8 cellular contexts compared by ENCODE assay signal in the genomic region with DNA sequence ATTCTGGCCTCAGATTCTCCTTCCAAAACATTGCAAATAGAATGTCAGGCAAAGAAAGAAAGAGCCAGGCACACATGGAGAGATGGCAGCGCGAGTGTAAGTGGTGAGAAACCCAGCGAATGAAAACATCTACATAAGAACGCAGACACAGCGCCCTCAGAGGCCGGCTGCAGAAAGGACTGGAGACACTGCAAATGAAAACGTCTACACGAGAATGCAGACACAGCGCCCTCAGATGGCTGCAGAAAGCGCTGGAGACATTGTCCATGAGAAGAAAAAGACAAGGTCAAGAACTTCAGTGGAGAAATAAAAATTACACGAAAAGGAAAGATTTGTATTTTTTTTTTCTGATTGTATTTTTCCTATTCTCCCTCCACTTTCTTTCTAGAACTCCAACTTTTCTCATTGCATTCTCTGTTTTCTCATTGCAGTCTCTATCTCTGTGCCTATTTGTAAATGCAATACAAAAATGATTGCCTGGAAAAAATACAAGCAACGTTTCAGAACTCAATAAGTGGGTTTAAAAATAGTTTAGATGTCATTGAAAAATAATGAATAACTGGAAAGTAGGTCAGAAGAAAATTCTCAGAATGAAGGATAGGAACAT.
DNase-seq lines count a peak whose midpoint lies in the region; ATAC-seq and TF ChIP-seq lines count a peak whose summit lies in the region.

No MANE protein-coding gene starts in this region.

- H3K4me3 Mint-ChIP-seq in progenitor cell of endocrine pancreas (ENCODE audit: low read depth) = no peak overlapping the region

- TF ChIP-seq POLR2A in vagina (IDR thresholded peaks at IDR 0.05) = no peak

- H3K9me3 Mint-ChIP-seq in activated naive CD4-positive, alpha-beta T cell treated with anti-CD3 and anti-CD28 coated beads, Interleukin-2, amount 50 U/mL, for 72 hours = no peaks in the 10 kb centered on the region
- H3K9me3 Mint-ChIP-seq in progenitor cell of endocrine pancreas (ENCODE audit: low read depth) = no peaks in the 10 kb centered on the region

- intact Hi-C loops in Right ventricle myocardium inferior (cut with DNase I) = loop anchor here (2.0 to 10.0 kb wide), 2 partner anchors 147 to 261 kb away; no protein-coding TSS in a partner anchor
- intact Hi-C loops in vagina (cut with DNase I) = no loop called here

- H4K20me1 ChIP-seq in SK-N-SH (ENCODE audit: insufficient read depth) = no peaks in the 10 kb centered on the region

- H3K4me1 ChIP-seq in SK-N-SH (ENCODE audit: control insufficient read depth in 1 of 2, insufficient read depth in 2 of 2, low read depth in 1 of 2, low read length in 1 of 2) = peaks cover 0 to 4% of the 10 kb centered on the region in 2 experiments; a peak in 1 of 4 replicates
- peaks cover 6% of the 10 kb centered on the region for H3K4me1 ChIP-seq in vagina

- H3K27me3 ChIP-seq in SK-N-SH (ENCODE audit: insufficient read depth) (peaks cover 13% of the 10 kb centered on the region), vagina (no peaks in the 10 kb centered on the region)

- DNase-seq in ELF-1 (ENCODE audit: low read depth, low spot score) = peak; percentile 85
- DNase-seq in HEK293T (ENCODE audit: extremely low spot score) = peak; percentile 69
- peak; percentile 59 for DNase-seq in NCI-H1105 treated with DMSO at 0.1 percent for 48 hours (lab: John Stamatoyannopoulos, UW)
- peak; percentile 82 for DNase-seq in SK-N-SH
- DNase-seq in activated naive CD4-positive, alpha-beta T cell treated with anti-CD3 and anti-CD28 coated beads, Interleukin-2, amount 50 U/mL, for 72 hours (ENCODE audit: low spot score in 2 of 2) = peak; percentile 65 to 74
- DNase-seq in Right ventricle myocardium inferior (ENCODE audit: missing footprints) = peak; percentile 87
- DNase-seq in progenitor cell of endocrine pancreas (ENCODE audit: low spot score, unreplicated experiment) = peak; percentile 49
- no peak for DNase-seq in vagina (ENCODE audit: extremely low spot score in 2 of 2)

- H3F3A ChIP-seq in SK-N-SH (replicated peaks; ENCODE audit: insufficient read depth) = no peaks in the 10 kb centered on the region

- no peaks in the 10 kb centered on the region for H3K36me3 Mint-ChIP-seq in activated naive CD4-positive, alpha-beta T cell treated with anti-CD3 and anti-CD28 coated beads, Interleukin-2, amount 50 U/mL, for 72 hours
- H3K36me3 Mint-ChIP-seq in progenitor cell of endocrine pancreas (ENCODE audit: insufficient read depth) = no peaks in the 10 kb centered on the region

- no peak overlapping the region for H3K27ac ChIP-seq in SK-N-SH (ENCODE audit: low read depth in 2 of 2, low read length in 1 of 2)
- no peak overlapping the region for H3K27ac ChIP-seq in vagina

- H3K27me3 Mint-ChIP-seq in progenitor cell of endocrine pancreas = peaks cover 41% of the 10 kb centered on the region

- H3K4me2 ChIP-seq in SK-N-SH = no peak overlapping the region

- WGBS in SK-N-SH (ENCODE audit: low lambda C conversion rate) = 9% methylated on average over 12 of the region's 12 CpGs

- H3K4me3 ChIP-seq in SK-N-SH (ENCODE audit: low read depth in 2 of 2, low read length in 1 of 2) (peak overlapping the region in 1 of 2 experiments; percentile 50; a peak in 1 of 4 replicates), vagina (no peak overlapping the region)

- no peak overlapping the region for H2AFZ ChIP-seq in SK-N-SH (ENCODE audit: low read depth)

- H3K9ac ChIP-seq in SK-N-SH = no peak overlapping the region

- peak; percentile 91 for TF ChIP-seq CTCF in SK-N-SH (IDR thresholded peaks at IDR 0.05)
- TF ChIP-seq CTCF in progenitor cell of endocrine pancreas (IDR thresholded peaks at IDR 0.05; ENCODE audit: unreplicated experiment) = peak; percentile 85
- TF ChIP-seq CTCF in vagina (IDR thresholded peaks at IDR 0.05) = peak; percentile 52 to 68 (median 57)

- no peaks in the 10 kb centered on the region for H3K9me3 ChIP-seq in SK-N-SH
- H3K9me3 ChIP-seq in vagina = no peaks in the 10 kb centered on the region

- H3K36me3 ChIP-seq in SK-N-SH (replicated peaks in 1 of 2; ENCODE audit: control insufficient read depth in 1 of 2, insufficient read depth in 2 of 2, low read length in 1 of 2) = no peaks in the 10 kb centered on the region
- no peaks in the 10 kb centered on the region for H3K36me3 ChIP-seq in vagina

- peaks cover 3% of the 10 kb centered on the region for H3K4me1 Mint-ChIP-seq in progenitor cell of endocrine pancreas (ENCODE audit: low read depth)

- peak; percentile 78 for TF ChIP-seq RAD21 in SK-N-SH (IDR thresholded peaks at IDR 0.05; ENCODE audit: low read length)

- no peak overlapping the region for H3K27ac Mint-ChIP-seq in activated naive CD4-positive, alpha-beta T cell treated with anti-CD3 and anti-CD28 coated beads, Interleukin-2, amount 50 U/mL, for 72 hours
- no peak overlapping the region for H3K27ac Mint-ChIP-seq in progenitor cell of endocrine pancreas

- no peaks in the 10 kb centered on the region for H3K9me2 ChIP-seq in SK-N-SH

- peak; percentile 80 to 82 for ATAC-seq in activated naive CD4-positive, alpha-beta T cell treated with anti-CD3 and anti-CD28 coated beads, Interleukin-2, amount 50 U/mL, for 72 hours
- peak; percentile 66 for ATAC-seq in Right ventricle myocardium inferior

- POLR2A ChIA-PET in HEK293T (lab: Yijun Ruan, JAX) (no interaction called here), SK-N-SH (lab: Yijun Ruan, JAX) (no interaction called here)

- H3K79me2 ChIP-seq in SK-N-SH (ENCODE audit: insufficient read depth) = no peaks in the 10 kb centered on the region

- CTCF ChIA-PET in HEK293T (lab: Yijun Ruan, JAX) = interaction anchor here (0.6 kb wide), 1 partner anchor 24 kb away, joined by 3 read pairs; no protein-coding TSS in a partner anchor
- CTCF ChIA-PET in SK-N-SH (lab: Yijun Ruan, JAX) = interaction anchor here (0.7 to 1.8 kb wide), 7 partner anchors 14 to 718 kb away, joined by 3 to 5 read pairs (median 3); no protein-coding TSS in a partner anchor

- TF ChIP-seq EP300 in SK-N-SH (IDR thresholded peaks at IDR 0.05; ENCODE audit: borderline replicate concordance in 1 of 2, low read depth in 1 of 2, low read length in 1 of 2) = no peak

TF ChIP-seq in HEK293T, 16 proteins besides CTCF, POLR2A, EP300 and RAD21:
- TF ChIP-seq TARDBP (IDR thresholded peaks at IDR 0.05) (no peak), BHLHE40 (IDR thresholded peaks at IDR 0.05; ENCODE audit: borderline replicate concordance) (no peak)

TF ChIP-seq in SK-N-SH, 30 proteins besides CTCF, POLR2A, EP300 and RAD21:
- TF ChIP-seq CHD2 (IDR thresholded peaks at IDR 0.05; ENCODE audit: low read length, partially characterized antibody) = peak; percentile 28
- TF ChIP-seq YY1 (IDR thresholded peaks at IDR 0.05; ENCODE audit: low read depth) = no peak
- no peak for TF ChIP-seq JUND (IDR thresholded peaks at IDR 0.05)
- TF ChIP-seq, protein P1, sequence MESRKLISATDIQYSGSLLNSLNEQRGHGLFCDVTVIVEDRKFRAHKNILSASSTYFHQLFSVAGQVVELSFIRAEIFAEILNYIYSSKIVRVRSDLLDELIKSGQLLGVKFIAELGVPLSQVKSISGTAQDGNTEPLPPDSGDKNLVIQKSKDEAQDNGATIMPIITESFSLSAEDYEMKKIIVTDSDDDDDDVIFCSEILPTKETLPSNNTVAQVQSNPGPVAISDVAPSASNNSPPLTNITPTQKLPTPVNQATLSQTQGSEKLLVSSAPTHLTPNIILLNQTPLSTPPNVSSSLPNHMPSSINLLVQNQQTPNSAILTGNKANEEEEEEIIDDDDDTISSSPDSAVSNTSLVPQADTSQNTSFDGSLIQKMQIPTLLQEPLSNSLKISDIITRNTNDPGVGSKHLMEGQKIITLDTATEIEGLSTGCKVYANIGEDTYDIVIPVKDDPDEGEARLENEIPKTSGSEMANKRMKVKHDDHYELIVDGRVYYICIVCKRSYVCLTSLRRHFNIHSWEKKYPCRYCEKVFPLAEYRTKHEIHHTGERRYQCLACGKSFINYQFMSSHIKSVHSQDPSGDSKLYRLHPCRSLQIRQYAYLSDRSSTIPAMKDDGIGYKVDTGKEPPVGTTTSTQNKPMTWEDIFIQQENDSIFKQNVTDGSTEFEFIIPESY (IDR thresholded peaks at IDR 0.05; ENCODE audit: borderline replicate concordance, low read depth) = no peak
- no peak for TF ChIP-seq ELF1 (IDR thresholded peaks at IDR 0.05)
- peak; percentile 69 for TF ChIP-seq SMC3 (IDR thresholded peaks at IDR 0.05; ENCODE audit: low read depth, low read length)

Comparison
In these comparisons a context has a peak if more than half of its experiments do, and no peak if none do; other contexts are left out.
1. DNase-seq: peak in ELF-1 (single experiment), HEK293T (single experiment), NCI-H1105 treated with DMSO at 0.1 percent for 48 hours (single experiment), SK-N-SH (single experiment), activated naive CD4-positive, alpha-beta T cell treated with anti-CD3 and anti-CD28 coated beads, Interleukin-2, amount 50 U/mL, for 72 hours (2 of 2), Right ventricle myocardium inferior (single experiment) and progenitor cell of endocrine pancreas (single experiment); none in vagina (0 of 2).
2. Peak in every context shown above with its lines, with median percentiles within 50 percentile points of each other: CTCF ChIP-seq.